ENCODE assay signal across 37 cellular contexts in genomic region chr4:175850240-175850639, GRCh38. TPM values are rescaled to one million over a fixed set of nuclear protein-coding genes. Genes with fewer than 3 reads are reported as not detected.
"Had no signal": no experiment of that assay in that cellular context is flagged by ENCODE, and none has a peak within 500 bp of the region (broad histone marks: within the 10 kb centered on the region; RNA-seq: fewer than 3 reads in every experiment).

No MANE protein-coding gene starts in this region.

- H3K27me3 ChIP-seq: adrenal gland, ascending aorta, body of pancreas, brain microvascular endothelial cell, breast epithelium, cardiac muscle cell had no signal

- DNase-seq: activated effector memory CD4-positive, alpha-beta T cell treated with anti-CD3 and anti-CD28 coated beads, Interleukin-2, amount 50 U/mL, for 16 hours; activated effector memory CD4-positive, alpha-beta T cell treated with Interleukin-2 at 50 U/mL for 16 hours; activated gamma-delta T cell; activated gamma-delta T cell treated with Interleukin-2 at 50 U/mL for 16 hours; activated naive CD4-positive, alpha-beta T cell; activated naive CD4-positive, alpha-beta T cell treated with anti-CD3 and anti-CD28 coated beads for 36 hours; activated naive CD4-positive, alpha-beta T cell treated with anti-CD3 and anti-CD28 coated beads, Interleukin-2, amount 10 ng/mL, durations not matched to agents 7 days and 5 days; activated naive CD4-positive, alpha-beta T cell treated with anti-CD3 and anti-CD28 coated beads, Interleukin-2, amount 50 U/mL, for 16 hours; activated naive CD4-positive, alpha-beta T cell treated with Interleukin-2 at 50 U/mL for 16 hours; activated naive CD8-positive, alpha-beta T cell treated with anti-CD3 and anti-CD28 coated beads for 36 hours; activated naive CD8-positive, alpha-beta T cell treated with anti-CD3 and anti-CD28 coated beads, Interleukin-2, amount 10 ng/mL, durations not matched to agents 7 days and 5 days; activated naive CD8-positive, alpha-beta T cell treated with anti-CD3 and anti-CD28 coated beads, Interleukin-2, amount 50 U/mL, for 24 hours; activated T-cell treated with anti-CD3 and anti-CD28 coated beads, Interleukin-2, amount 50 U/mL, for 1 hour; activated T-cell treated with anti-CD3 and anti-CD28 coated beads, Interleukin-2, amount 50 U/mL, for 24 hours; activated T-cell treated with anti-CD3 and anti-CD28 coated beads, Interleukin-2, amount 50 U/mL, for 4 hours; activated T-cell treated with anti-CD3 and anti-CD28 coated beads, Interleukin-2, amount 50 U/mL, for 48 hours; activated T-cell treated with anti-CD3 and anti-CD28 coated beads, Interleukin-2, amount 50 U/mL, for 72 hours; adrenal gland; amniotic stem cell; amygdala; anterior cingulate cortex; aorta; body of pancreas; brain microvascular endothelial cell; caudate nucleus; central memory CD4-positive, alpha-beta T cell; cerebellar nuclear complex had no signal

- ATAC-seq: activated naive CD4-positive, alpha-beta T cell treated with anti-CD3 and anti-CD28 coated beads, Interleukin-2, amount 50 U/mL, for 72 hours; activated naive CD8-positive, alpha-beta T cell treated with anti-CD3 and anti-CD28 coated beads, Interleukin-2, amount 50 U/mL, for 24 hours; activated T-cell treated with anti-CD3 and anti-CD28 coated beads, Interleukin-2, amount 50 U/mL, for 4 hours; activated T-cell treated with anti-CD3 and anti-CD28 coated beads, Interleukin-2, amount 50 U/mL, for 72 hours; activated T-helper 17 cell treated with anti-CD3 and anti-CD28 coated beads, Interleukin-2, amount 50 U/mL, for 72 hours; body of pancreas had no signal

- H3K27ac ChIP-seq: adrenal gland, ascending aorta, body of pancreas, brain microvascular endothelial cell, breast epithelium, cardiac muscle cell had no signal

- H3K4me3 ChIP-seq: adrenal gland, ascending aorta, body of pancreas, breast epithelium, cardiac muscle cell had no signal

- H3K9me3 ChIP-seq: adrenal gland, ascending aorta, body of pancreas, breast epithelium had no signal

- FAIRE-seq: astrocyte, bronchial epithelial cell had no signal

- H3K4me1 ChIP-seq: adrenal gland, ascending aorta, body of pancreas, breast epithelium had no signal

- H3K36me3 ChIP-seq: adrenal gland, ascending aorta, brain microvascular endothelial cell, cardiac muscle cell had no signal

RNA-seq across cellular contexts. Expression of gene GPM6A, which starts 38.2 kb away (rescaled TPM):
- total RNA-seq: activated naive CD4-positive, alpha-beta T cell treated with anti-CD3 and anti-CD28 coated beads for 36 hours; activated naive CD4-positive, alpha-beta T cell treated with anti-CD3 and anti-CD28 coated beads, Interleukin-2, amount 50 U/mL, for 72 hours; activated naive CD8-positive, alpha-beta T cell treated with anti-CD3 and anti-CD28 coated beads for 36 hours; activated naive CD8-positive, alpha-beta T cell treated with anti-CD3 and anti-CD28 coated beads, Interleukin-2, amount 10 ng/mL, durations not matched to agents 7 days and 5 days; activated T-cell treated with anti-CD3 and anti-CD28 coated beads, Interleukin-2, amount 50 U/mL, for 4 hours; activated T-cell treated with anti-CD3 and anti-CD28 coated beads, Interleukin-2, amount 50 U/mL, for 72 hours; activated T-helper 1 cell treated with anti-CD3 and anti-CD28 coated beads, Interleukin-12 subunit alpha, Interleukin-12 subunit beta, Interleukin-2, Interleukin-4 antibody, amounts not matched to agents 30 ng/mL and 10 ng/mL and 1 ng/mL, durations not matched to agents 14 hours and 24 hours and 36 hours; activated T-helper 17 cell treated with anti-CD3 and anti-CD28 coated beads, Interleukin-2, amount 50 U/mL, for 72 hours; activated T-helper 2 cell treated with anti-CD3 and anti-CD28 coated beads, Interferon-gamma antibody, Interleukin-2, Interleukin-4, amounts not matched to agents 10 μg/mL and 5 μg/mL and 100 μg/mL, durations not matched to agents 14 hours and 24 hours and 36 hours; bronchial epithelial cell; chondrocyte had no signal
- polyA plus RNA-seq: aorta had no signal
